In genomic region chr16:67407788-67408452, GRCh38 we compare ENCODE assay signal across 2 cellular contexts.
TF ChIP-seq lines count a peak whose summit lies in the region.

No MANE protein-coding gene starts in this region.

TF ChIP-seq in HepG2, 621 proteins besides CTCF, POLR2A, EP300 and RAD21:
- TF ChIP-seq SYNCRIP (IDR thresholded peaks at IDR 0.05; ENCODE audit: insufficient read depth, low read depth, low read length) (no peak), ZSCAN12 (CRISPR knock-in tag; IDR thresholded peaks at IDR 0.05) (no peak), ZNF770 (CRISPR knock-in tag; IDR thresholded peaks at IDR 0.05) (0 out of 2 replicates have a peak, but pooled peaks have one; percentile 56), STAG1 (CRISPR knock-in tag; IDR thresholded peaks at IDR 0.05) (peak; percentile 47), RXRA (CRISPR knock-in tag; IDR thresholded peaks at IDR 0.05) (0 out of 2 replicates have a peak, but pooled peaks have one; percentile 12), ZNF121 (CRISPR knock-in tag; IDR thresholded peaks at IDR 0.05) (0 out of 2 replicates have a peak, but pooled peaks have one; percentile 62), AGO1 (IDR thresholded peaks at IDR 0.05; ENCODE audit: low read depth, low read length, poor library complexity, severe bottlenecking) (no peak), ZNF143 (CRISPR knock-in tag; IDR thresholded peaks at IDR 0.05) (no peak), NR2F6 (IDR thresholded peaks at IDR 0.05) (no peak), NR2F6 (CRISPR knock-in tag; IDR thresholded peaks at IDR 0.05) (peak; percentile 20; the same call in 1 of the 2 replicates), PHF8 (CRISPR knock-in tag; IDR thresholded peaks at IDR 0.05) (0 out of 2 replicates have a peak, but pooled peaks have one; percentile 21)

TF ChIP-seq in K562, 482 proteins besides CTCF, POLR2A, EP300 and RAD21:
- no peak for TF ChIP-seq ETS1 (conservative IDR thresholded peaks at IDR 0.05; ENCODE audit: control insufficient read depth, low read depth, low read length)
- TF ChIP-seq POLR2G (IDR thresholded peaks at IDR 0.05; ENCODE audit: low read depth, low read length): no peak
